ENCODE assay signal across 16 cellular contexts in genomic region chr3:73448041-73448440, GRCh38.
"Had no signal": no experiment of that assay in that cellular context is flagged by ENCODE, and none has a peak within 500 bp of the region (broad histone marks: within the 10 kb centered on the region; RNA-seq: fewer than 3 reads in every experiment).

No MANE protein-coding gene starts in this region.

- H3K27ac Mint-ChIP-seq: activated CD4-positive, alpha-beta T cell treated with anti-CD3 and anti-CD28 coated beads, Interleukin-2, amount 10 ng/mL, durations not matched to agents 7 days and 5 days; dendritic cell treated with granulocyte-macrophage colony-stimulating factor and Interleukin-4, amounts not matched to agents 40 ng/mL and 50 ng/mL, for 4 days; naive B cell had no signal

- H3K4me1 ChIP-seq: adrenal gland had no signal

- H3K36me3 Mint-ChIP-seq: naive B cell had no signal

- DNase-seq: activated CD4-positive, alpha-beta T cell treated with anti-CD3 and anti-CD28 coated beads, Interleukin-2, amount 10 ng/mL, durations not matched to agents 7 days and 5 days; activated CD4-positive, CD25-positive, alpha-beta regulatory T cell; activated CD8-positive, alpha-beta memory T cell treated with anti-CD3 and anti-CD28 coated beads for 24 hours; activated naive CD4-positive, alpha-beta T cell treated with anti-CD3 and anti-CD28 coated beads, Interleukin-2, amount 50 U/mL, for 16 hours; adrenal gland; body of pancreas; erythroblast; kidney glomerular epithelial cell; midbrain; tibial artery; uterus had no signal

- H3K36me3 ChIP-seq: adrenal gland, neutrophil, tibial artery, uterus had no signal

- H3K4me1 Mint-ChIP-seq: activated CD4-positive, alpha-beta T cell treated with anti-CD3 and anti-CD28 coated beads, Interleukin-2, amount 10 ng/mL, durations not matched to agents 7 days and 5 days; central memory CD8-positive, alpha-beta T cell had no signal

- H3K4me3 ChIP-seq: adrenal gland, body of pancreas, lung, tibial artery, uterus had no signal

- H3K27me3 ChIP-seq: adrenal gland, body of pancreas, tibial artery, uterus had no signal

- H3K9me3 ChIP-seq: adrenal gland, body of pancreas, neutrophil, tibial artery, uterus had no signal

- H3K27ac ChIP-seq: adrenal gland, body of pancreas, neutrophil, tibial artery had no signal

- H3K9me3 Mint-ChIP-seq: activated CD4-positive, alpha-beta T cell treated with anti-CD3 and anti-CD28 coated beads, Interleukin-2, amount 10 ng/mL, durations not matched to agents 7 days and 5 days; dendritic cell treated with granulocyte-macrophage colony-stimulating factor and Interleukin-4, amounts not matched to agents 40 ng/mL and 50 ng/mL, for 4 days; naive B cell had no signal

- H3K27me3 Mint-ChIP-seq: central memory CD8-positive, alpha-beta T cell had no signal

- H3K4me3 Mint-ChIP-seq: activated CD4-positive, alpha-beta T cell treated with anti-CD3 and anti-CD28 coated beads, Interleukin-2, amount 10 ng/mL, durations not matched to agents 7 days and 5 days; central memory CD8-positive, alpha-beta T cell; dendritic cell treated with granulocyte-macrophage colony-stimulating factor and Interleukin-4, amounts not matched to agents 40 ng/mL and 50 ng/mL, for 4 days; naive B cell had no signal

- ATAC-seq: body of pancreas had no signal
